ENCODE assay signal across 1 cellular context in the genomic region with DNA sequence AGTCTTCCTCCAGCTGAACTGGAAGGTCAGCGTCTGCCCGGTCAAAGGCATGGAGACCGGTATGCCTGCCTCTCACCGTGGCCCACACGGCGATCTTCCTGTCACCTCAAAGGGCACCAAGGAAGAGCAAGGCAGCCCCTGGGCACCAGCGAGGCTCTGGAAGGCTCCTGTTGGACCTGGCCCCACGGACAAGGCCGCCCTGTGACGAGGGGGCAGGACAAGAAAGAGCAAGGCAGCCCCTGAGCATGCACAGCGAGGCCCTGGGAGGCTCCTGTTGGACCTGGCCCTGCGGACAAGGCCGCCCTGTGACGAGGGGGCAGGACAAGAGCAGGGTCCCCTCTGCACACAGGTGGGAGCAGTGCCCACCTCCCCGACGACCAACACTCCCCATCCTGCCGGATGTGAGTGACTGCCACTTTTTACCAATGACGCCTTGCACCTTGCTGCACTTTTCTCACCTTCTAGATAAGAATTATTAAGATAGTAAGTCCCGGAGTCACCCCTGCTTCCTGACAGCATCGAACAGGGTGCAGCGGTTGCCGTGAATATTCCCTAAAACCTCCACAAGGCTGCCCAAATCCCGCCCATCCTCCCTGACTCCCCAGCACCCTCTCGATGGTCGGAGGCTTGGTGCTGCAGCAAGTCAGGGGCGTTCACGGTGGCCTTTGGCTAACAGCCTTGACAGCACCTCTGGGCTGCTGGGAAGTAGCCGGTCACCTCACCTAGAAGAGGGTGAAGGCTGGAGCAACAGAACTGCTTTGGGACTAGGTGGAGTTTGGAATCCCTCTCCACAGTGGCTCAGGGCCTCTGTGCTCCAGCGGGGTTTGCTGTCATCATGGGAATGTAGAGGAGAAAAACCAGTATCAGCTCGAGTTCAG.
TF ChIP-seq lines count a peak whose summit lies in the region.

No MANE protein-coding gene starts in this region.

TF ChIP-seq in HepG2, 621 proteins besides CTCF, POLR2A, EP300 and RAD21:
- TF ChIP-seq, protein P1, sequence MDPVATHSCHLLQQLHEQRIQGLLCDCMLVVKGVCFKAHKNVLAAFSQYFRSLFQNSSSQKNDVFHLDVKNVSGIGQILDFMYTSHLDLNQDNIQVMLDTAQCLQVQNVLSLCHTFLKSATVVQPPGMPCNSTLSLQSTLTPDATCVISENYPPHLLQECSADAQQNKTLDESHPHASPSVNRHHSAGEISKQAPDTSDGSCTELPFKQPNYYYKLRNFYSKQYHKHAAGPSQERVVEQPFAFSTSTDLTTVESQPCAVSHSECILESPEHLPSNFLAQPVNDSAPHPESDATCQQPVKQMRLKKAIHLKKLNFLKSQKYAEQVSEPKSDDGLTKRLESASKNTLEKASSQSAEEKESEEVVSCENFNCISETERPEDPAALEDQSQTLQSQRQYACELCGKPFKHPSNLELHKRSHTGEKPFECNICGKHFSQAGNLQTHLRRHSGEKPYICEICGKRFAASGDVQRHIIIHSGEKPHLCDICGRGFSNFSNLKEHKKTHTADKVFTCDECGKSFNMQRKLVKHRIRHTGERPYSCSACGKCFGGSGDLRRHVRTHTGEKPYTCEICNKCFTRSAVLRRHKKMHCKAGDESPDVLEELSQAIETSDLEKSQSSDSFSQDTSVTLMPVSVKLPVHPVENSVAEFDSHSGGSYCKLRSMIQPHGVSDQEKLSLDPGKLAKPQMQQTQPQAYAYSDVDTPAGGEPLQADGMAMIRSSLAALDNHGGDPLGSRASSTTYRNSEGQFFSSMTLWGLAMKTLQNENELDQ (CRISPR knock-in tag; IDR thresholded peaks at IDR 0.05; ENCODE audit: borderline replicate concordance), result no peak
- TF ChIP-seq POLR2AphosphoS5 (IDR thresholded peaks at IDR 0.05; ENCODE audit: low read depth, low read length) (no peak), NONO (IDR thresholded peaks at IDR 0.05) (no peak), NONO (CRISPR knock-in tag; conservative IDR thresholded peaks at IDR 0.05) (no peak), ARID2 (CRISPR knock-in tag; IDR thresholded peaks at IDR 0.05; ENCODE audit: borderline replicate concordance) (no peak), HES4 (CRISPR knock-in tag; IDR thresholded peaks at IDR 0.05; ENCODE audit: borderline replicate concordance) (0 out of 2 replicates have a peak, but pooled peaks have one; percentile 27), MATR3 (CRISPR knock-in tag; IDR thresholded peaks at IDR 0.05) (no peak), ERF (CRISPR knock-in tag; IDR thresholded peaks at IDR 0.05) (no peak), ARNT (IDR thresholded peaks at IDR 0.05) (no peak), CAMTA2 (CRISPR knock-in tag; IDR thresholded peaks at IDR 0.05; ENCODE audit: borderline replicate concordance) (0 out of 2 replicates have a peak, but pooled peaks have one; percentile 29), ZNF225 (CRISPR knock-in tag; IDR thresholded peaks at IDR 0.05) (0 out of 2 replicates have a peak, but pooled peaks have one; percentile 32), AGO2 (optimal IDR thresholded peaks at IDR 0.05; ENCODE audit: low read depth, low read length) (peak; percentile 46), HOXD1 (CRISPR knock-in tag; IDR thresholded peaks at IDR 0.05) (no peak), HIVEP1 (CRISPR knock-in tag; IDR thresholded peaks at IDR 0.05) (0 out of 2 replicates have a peak, but pooled peaks have one; percentile 32), AGO1 (IDR thresholded peaks at IDR 0.05; ENCODE audit: low read depth, low read length, poor library complexity, severe bottlenecking) (peak; percentile 69), ZNF343 (CRISPR knock-in tag; IDR thresholded peaks at IDR 0.05) (no peak), ZKSCAN5 (CRISPR knock-in tag; IDR thresholded peaks at IDR 0.05) (no peak), SPEN (CRISPR knock-in tag; IDR thresholded peaks at IDR 0.05; ENCODE audit: low read depth) (no peak)
- TF ChIP-seq, protein P2, sequence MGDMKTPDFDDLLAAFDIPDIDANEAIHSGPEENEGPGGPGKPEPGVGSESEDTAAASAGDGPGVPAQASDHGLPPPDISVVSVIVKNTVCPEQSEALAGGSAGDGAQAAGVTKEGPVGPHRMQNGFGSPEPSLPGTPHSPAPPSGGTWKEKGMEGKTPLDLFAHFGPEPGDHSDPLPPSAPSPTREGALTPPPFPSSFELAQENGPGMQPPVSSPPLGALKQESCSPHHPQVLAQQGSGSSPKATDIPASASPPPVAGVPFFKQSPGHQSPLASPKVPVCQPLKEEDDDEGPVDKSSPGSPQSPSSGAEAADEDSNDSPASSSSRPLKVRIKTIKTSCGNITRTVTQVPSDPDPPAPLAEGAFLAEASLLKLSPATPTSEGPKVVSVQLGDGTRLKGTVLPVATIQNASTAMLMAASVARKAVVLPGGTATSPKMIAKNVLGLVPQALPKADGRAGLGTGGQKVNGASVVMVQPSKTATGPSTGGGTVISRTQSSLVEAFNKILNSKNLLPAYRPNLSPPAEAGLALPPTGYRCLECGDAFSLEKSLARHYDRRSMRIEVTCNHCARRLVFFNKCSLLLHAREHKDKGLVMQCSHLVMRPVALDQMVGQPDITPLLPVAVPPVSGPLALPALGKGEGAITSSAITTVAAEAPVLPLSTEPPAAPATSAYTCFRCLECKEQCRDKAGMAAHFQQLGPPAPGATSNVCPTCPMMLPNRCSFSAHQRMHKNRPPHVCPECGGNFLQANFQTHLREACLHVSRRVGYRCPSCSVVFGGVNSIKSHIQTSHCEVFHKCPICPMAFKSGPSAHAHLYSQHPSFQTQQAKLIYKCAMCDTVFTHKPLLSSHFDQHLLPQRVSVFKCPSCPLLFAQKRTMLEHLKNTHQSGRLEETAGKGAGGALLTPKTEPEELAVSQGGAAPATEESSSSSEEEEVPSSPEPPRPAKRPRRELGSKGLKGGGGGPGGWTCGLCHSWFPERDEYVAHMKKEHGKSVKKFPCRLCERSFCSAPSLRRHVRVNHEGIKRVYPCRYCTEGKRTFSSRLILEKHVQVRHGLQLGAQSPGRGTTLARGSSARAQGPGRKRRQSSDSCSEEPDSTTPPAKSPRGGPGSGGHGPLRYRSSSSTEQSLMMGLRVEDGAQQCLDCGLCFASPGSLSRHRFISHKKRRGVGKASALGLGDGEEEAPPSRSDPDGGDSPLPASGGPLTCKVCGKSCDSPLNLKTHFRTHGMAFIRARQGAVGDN (CRISPR knock-in tag; IDR thresholded peaks at IDR 0.05), result peak; percentile 20; the same call in 1 of the 2 replicates
- TF ChIP-seq, protein P3, sequence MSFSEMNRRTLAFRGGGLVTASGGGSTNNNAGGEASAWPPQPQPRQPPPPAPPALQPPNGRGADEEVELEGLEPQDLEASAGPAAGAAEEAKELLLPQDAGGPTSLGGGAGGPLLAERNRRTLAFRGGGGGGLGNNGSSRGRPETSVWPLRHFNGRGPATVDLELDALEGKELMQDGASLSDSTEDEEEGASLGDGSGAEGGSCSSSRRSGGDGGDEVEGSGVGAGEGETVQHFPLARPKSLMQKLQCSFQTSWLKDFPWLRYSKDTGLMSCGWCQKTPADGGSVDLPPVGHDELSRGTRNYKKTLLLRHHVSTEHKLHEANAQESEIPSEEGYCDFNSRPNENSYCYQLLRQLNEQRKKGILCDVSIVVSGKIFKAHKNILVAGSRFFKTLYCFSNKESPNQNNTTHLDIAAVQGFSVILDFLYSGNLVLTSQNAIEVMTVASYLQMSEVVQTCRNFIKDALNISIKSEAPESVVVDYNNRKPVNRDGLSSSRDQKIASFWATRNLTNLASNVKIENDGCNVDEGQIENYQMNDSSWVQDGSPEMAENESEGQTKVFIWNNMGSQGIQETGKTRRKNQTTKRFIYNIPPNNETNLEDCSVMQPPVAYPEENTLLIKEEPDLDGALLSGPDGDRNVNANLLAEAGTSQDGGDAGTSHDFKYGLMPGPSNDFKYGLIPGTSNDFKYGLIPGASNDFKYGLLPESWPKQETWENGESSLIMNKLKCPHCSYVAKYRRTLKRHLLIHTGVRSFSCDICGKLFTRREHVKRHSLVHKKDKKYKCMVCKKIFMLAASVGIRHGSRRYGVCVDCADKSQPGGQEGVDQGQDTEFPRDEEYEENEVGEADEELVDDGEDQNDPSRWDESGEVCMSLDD (CRISPR knock-in tag; IDR thresholded peaks at IDR 0.05; ENCODE audit: borderline replicate concordance), result no peak
- TF ChIP-seq, protein P4, sequence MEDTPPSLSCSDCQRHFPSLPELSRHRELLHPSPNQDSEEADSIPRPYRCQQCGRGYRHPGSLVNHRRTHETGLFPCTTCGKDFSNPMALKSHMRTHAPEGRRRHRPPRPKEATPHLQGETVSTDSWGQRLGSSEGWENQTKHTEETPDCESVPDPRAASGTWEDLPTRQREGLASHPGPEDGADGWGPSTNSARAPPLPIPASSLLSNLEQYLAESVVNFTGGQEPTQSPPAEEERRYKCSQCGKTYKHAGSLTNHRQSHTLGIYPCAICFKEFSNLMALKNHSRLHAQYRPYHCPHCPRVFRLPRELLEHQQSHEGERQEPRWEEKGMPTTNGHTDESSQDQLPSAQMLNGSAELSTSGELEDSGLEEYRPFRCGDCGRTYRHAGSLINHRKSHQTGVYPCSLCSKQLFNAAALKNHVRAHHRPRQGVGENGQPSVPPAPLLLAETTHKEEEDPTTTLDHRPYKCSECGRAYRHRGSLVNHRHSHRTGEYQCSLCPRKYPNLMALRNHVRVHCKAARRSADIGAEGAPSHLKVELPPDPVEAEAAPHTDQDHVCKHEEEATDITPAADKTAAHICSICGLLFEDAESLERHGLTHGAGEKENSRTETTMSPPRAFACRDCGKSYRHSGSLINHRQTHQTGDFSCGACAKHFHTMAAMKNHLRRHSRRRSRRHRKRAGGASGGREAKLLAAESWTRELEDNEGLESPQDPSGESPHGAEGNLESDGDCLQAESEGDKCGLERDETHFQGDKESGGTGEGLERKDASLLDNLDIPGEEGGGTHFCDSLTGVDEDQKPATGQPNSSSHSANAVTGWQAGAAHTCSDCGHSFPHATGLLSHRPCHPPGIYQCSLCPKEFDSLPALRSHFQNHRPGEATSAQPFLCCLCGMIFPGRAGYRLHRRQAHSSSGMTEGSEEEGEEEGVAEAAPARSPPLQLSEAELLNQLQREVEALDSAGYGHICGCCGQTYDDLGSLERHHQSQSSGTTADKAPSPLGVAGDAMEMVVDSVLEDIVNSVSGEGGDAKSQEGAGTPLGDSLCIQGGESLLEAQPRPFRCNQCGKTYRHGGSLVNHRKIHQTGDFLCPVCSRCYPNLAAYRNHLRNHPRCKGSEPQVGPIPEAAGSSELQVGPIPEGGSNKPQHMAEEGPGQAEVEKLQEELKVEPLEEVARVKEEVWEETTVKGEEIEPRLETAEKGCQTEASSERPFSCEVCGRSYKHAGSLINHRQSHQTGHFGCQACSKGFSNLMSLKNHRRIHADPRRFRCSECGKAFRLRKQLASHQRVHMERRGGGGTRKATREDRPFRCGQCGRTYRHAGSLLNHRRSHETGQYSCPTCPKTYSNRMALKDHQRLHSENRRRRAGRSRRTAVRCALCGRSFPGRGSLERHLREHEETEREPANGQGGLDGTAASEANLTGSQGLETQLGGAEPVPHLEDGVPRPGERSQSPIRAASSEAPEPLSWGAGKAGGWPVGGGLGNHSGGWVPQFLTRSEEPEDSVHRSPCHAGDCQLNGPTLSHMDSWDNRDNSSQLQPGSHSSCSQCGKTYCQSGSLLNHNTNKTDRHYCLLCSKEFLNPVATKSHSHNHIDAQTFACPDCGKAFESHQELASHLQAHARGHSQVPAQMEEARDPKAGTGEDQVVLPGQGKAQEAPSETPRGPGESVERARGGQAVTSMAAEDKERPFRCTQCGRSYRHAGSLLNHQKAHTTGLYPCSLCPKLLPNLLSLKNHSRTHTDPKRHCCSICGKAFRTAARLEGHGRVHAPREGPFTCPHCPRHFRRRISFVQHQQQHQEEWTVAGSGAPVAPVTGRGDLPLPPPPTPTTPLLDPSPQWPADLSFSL (CRISPR knock-in tag; IDR thresholded peaks at IDR 0.05), result peak; percentile 53; the same call in 1 of the 2 replicates
